In the genomic region with DNA sequence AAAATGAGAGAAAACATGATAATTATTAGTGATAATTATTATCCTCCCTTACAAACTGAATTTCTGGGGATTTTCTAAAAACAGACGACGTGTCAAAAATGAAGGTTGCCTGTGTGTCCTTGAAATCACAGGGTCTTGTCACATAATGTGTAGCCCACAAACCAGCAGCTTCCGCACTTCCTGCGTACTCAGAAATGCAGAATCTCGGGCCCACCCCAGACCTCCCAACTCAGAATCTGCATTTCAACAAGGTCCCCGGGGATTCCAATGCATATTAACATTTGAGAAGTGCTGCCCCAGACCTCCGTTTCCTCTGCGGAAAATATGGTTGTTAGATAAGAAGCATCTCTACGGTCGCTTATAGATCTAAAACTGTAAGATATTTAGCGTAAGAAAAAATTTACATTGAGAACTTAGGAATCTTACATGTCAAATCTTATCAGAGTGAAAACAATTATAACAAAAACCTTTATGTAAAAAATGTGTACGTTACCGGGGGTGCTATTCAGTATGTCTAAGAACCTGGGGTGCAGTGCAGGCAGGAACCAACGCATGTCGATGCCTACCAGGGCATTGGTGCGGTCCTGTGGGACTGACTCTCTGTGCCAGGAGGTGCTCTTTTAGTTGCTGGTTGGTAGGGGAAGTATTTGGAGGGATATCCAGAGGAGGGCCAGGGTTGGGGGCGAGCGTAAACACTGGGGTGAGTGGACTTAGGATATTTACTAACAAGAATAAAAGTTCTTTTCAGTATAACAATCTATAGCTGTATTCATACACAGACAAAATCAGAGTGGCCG, we compare ENCODE assay signal across 8 cellular contexts. TPM values are rescaled to one million over a fixed set of nuclear protein-coding genes. Genes with fewer than 3 reads are reported as not detected.
A peak's percentile ranks its signal among the peaks of the same experiment; 100 is the strongest.
DNase-seq lines count a peak whose midpoint lies in the region; ATAC-seq, FAIRE-seq and TF ChIP-seq lines count a peak whose summit lies in the region.

No MANE protein-coding gene starts in this region.

- FAIRE-seq in GM12891 (lab: Jason Lieb, UNC), result no peak

- 27 to 28% methylated on average over 19 of the region's 19 CpGs for WGBS in heart right ventricle, 2 donors
- 24 to 27% (median 26%) methylated on average over 19 of the region's 19 CpGs for WGBS in spleen, 5 donors

- no peaks in the 10 kb centered on the region for H3K36me3 Mint-ChIP-seq in T-helper 17 cell (ENCODE audit: low read depth)

- no peaks in the 10 kb centered on the region for H3K27me3 Mint-ChIP-seq in T-helper 17 cell

- H3K4me3 Mint-ChIP-seq in T-helper 17 cell, result peak overlapping the region; percentile 71

- H3K9me3 ChIP-seq in BE2C (no peaks in the 10 kb centered on the region), T-helper 17 cell (ENCODE audit: control insufficient read depth, low read length, poor library complexity, severe bottlenecking) (no peaks in the 10 kb centered on the region), heart right ventricle (no peaks in the 10 kb centered on the region), spleen (no peaks in the 10 kb centered on the region)

- H3K36me3 ChIP-seq in BE2C, result no peaks in the 10 kb centered on the region
- no peaks in the 10 kb centered on the region for H3K36me3 ChIP-seq in heart right ventricle
- H3K36me3 ChIP-seq in spleen, result no peaks in the 10 kb centered on the region

- H3K27ac ChIP-seq in heart right ventricle (no peak overlapping the region), spleen (no peak overlapping the region)

- DNase-seq in BE2C, result no peak
- DNase-seq in T-helper 17 cell, result no peak
- no peak for DNase-seq in heart right ventricle
- DNase-seq in spleen, result no peak
- no peak for DNase-seq in superior temporal gyrus (ENCODE audit: extremely low spot score)
- no peak for DNase-seq in NCI-H2029 treated with DMSO at 0.1 percent for 48 hours (lab: John Stamatoyannopoulos, UW)
- no peak for DNase-seq in GM12891 (ENCODE audit: insufficient read length, low spot score)

- H3K27ac Mint-ChIP-seq in T-helper 17 cell, result peak overlapping the region; percentile 74

- peaks cover 27% of the 10 kb centered on the region for H3K4me1 Mint-ChIP-seq in T-helper 17 cell

- no peak for TF ChIP-seq CTCF in BE2C (IDR thresholded peaks at IDR 0.05; ENCODE audit: low read depth, low read length)
- TF ChIP-seq CTCF in heart right ventricle (IDR thresholded peaks at IDR 0.05), result peak in 2 of 9 donors; percentile 9 to 30
- peak in 5 of 11 experiments; percentile 11 to 53 (median 31) for TF ChIP-seq CTCF in spleen (IDR thresholded peaks at IDR 0.05 in 8 of 11, conservative IDR thresholded peaks at IDR 0.05 in 3 of 11)

- no peak for TF ChIP-seq POLR2A in spleen (IDR thresholded peaks at IDR 0.05)
- no peak for TF ChIP-seq POLR2A in GM12891 (IDR thresholded peaks at IDR 0.05; ENCODE audit: low read depth, low read length)

- H3K4me1 ChIP-seq in BE2C (no peaks in the 10 kb centered on the region), heart right ventricle (peaks cover 0 to 23% (median 15%) of the 10 kb centered on the region in 9 donors), spleen (peaks cover 0 to 23% (median 13%) of the 10 kb centered on the region in 6 donors)

- intact Hi-C loops in heart right ventricle (cut with DNase I) (loop anchor here (1.0 to 10.0 kb wide), 14 partner anchors 104 to 282 kb away; a partner anchor contains a TSS), spleen (cut with DNase I; ENCODE audit: low total_unique reads) (loop anchor here (2.0 to 5.0 kb wide), 2 partner anchors 111 to 168 kb away; no protein-coding TSS in a partner anchor)

- H3K4me3 ChIP-seq in BE2C (ENCODE audit: low read depth, low read length), result peak overlapping the region; percentile 23; the same call in 1 of the 2 replicates
- peak overlapping the region in 7 of 10 donors; percentile 7 to 40 (median 31) for H3K4me3 ChIP-seq in heart right ventricle
- H3K4me3 ChIP-seq in spleen, result peak overlapping the region in 6 of 8 donors; percentile 8 to 53 (median 18)

- peak; percentile 10 for ATAC-seq in GM21825 (IDR thresholded peaks at IDR 0.05; ENCODE audit: unreplicated experiment)
- peak; percentile 34 for ATAC-seq in T-helper 17 cell
- ATAC-seq in heart right ventricle, result peak in 2 of 8 donors; percentile 49 to 66

- H3K27me3 ChIP-seq in BE2C, result no peaks in the 10 kb centered on the region
- H3K27me3 ChIP-seq in heart right ventricle, result no peaks in the 10 kb centered on the region
- no peaks in the 10 kb centered on the region for H3K27me3 ChIP-seq in spleen (replicated peaks in 1 of 7)

TF ChIP-seq in GM12891, 5 proteins besides CTCF, POLR2A, EP300 and RAD21:
- no peak for TF ChIP-seq TAF1 (IDR thresholded peaks at IDR 0.05; ENCODE audit: low read depth, low read length)
TF ChIP-seq in GM12891: peak in this region for 0.

RNA-seq across cellular contexts. Expression of a gene that starts 15.2 kb away (rescaled TPM):
- polyA plus RNA-seq in BE2C (2012; ENCODE audit: insufficient read depth, insufficient read length, low read depth), result not detected
- total RNA-seq in T-helper 17 cell (under 1 TPM in 1 of 2 donors, not detected in 1; 0.60 TPM), heart right ventricle (under 1 TPM in 8 of 10 donors, not detected in 2; 0.24 to 0.87 (median 0.51) TPM), spleen (1 to 10 TPM in 3 of 7 donors, under 1 TPM in 3, not detected in 1; 0.85 to 1.8 (median 1.0) TPM)
- polyA plus RNA-seq in heart right ventricle (under 1 TPM in 1 of 2 donors, not detected in 1; 0.29 TPM), spleen (under 1 TPM in 1 of 3 donors, not detected in 2; 0.22 TPM)
- polyA plus RNA-seq in GM12891 (2012; ENCODE audit: low read depth, missing spikeins), result not detected
